ENCODE assay signal across 1 cellular context in genomic region chr11:9893474-9893873, GRCh38.
TF ChIP-seq lines count a peak whose summit lies in the region.

No MANE protein-coding gene starts in this region.

TF ChIP-seq in HepG2, 621 proteins besides CTCF, POLR2A, EP300 and RAD21 (continued from another document):
- TF ChIP-seq, protein P1, sequence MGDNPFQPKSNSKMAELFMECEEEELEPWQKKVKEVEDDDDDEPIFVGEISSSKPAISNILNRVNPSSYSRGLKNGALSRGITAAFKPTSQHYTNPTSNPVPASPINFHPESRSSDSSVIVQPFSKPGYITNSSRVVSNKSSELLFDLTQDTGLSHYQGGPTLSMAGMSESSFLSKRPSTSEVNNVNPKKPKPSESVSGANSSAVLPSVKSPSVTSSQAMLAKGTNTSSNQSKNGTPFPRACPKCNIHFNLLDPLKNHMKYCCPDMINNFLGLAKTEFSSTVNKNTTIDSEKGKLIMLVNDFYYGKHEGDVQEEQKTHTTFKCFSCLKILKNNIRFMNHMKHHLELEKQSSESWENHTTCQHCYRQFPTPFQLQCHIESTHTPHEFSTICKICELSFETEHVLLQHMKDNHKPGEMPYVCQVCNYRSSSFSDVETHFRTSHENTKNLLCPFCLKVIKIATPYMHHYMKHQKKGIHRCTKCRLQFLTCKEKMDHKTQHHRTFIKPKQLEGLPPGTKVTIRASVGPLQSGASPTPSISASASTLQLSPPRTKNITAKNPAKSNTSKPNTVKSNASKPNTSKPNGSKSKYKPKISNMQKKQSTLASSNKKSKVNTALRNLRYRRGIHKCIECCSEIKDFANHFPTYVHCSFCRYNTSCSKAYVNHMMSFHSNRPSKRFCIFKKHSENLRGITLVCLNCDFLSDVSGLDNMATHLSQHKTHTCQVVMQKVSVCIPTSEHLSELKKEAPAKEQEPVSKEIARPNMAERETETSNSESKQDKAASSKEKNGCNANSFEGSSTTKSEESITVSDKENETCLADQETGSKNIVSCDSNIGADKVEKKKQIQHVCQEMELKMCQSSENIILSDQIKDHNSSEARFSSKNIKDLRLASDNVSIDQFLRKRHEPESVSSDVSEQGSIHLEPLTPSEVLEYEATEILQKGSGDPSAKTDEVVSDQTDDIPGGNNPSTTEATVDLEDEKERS (CRISPR knock-in tag; IDR thresholded peaks at IDR 0.05) = no peak
TF ChIP-seq in HepG2: peak in this region for 1.
